Comparison of ENCODE assay signal across 8 cellular contexts in genomic region chr22:24432059-24432853, GRCh38. TPM values are rescaled to one million over a fixed set of nuclear protein-coding genes. Genes with fewer than 3 reads are reported as not detected.
A peak's percentile ranks its signal among the peaks of the same experiment; 100 is the strongest.
DNase-seq lines count a peak whose midpoint lies in the region; ATAC-seq and TF ChIP-seq lines count a peak whose summit lies in the region.

No MANE protein-coding gene starts in this region.

- TF ChIP-seq POLR2A in GM18526 (IDR thresholded peaks at IDR 0.05; ENCODE audit: extremely low read depth, insufficient read length), result peak; percentile 13

- no peak overlapping the region for H3K4me3 Mint-ChIP-seq in activated CD4-positive, alpha-beta T cell treated with anti-CD3 and anti-CD28 coated beads, Interleukin-2, amount 10 ng/mL, durations not matched to agents 7 days and 5 days

- intact Hi-C loops in sciatic nerve (cut with DNase I), result no loop called here

- H3K4me1 Mint-ChIP-seq in activated CD4-positive, alpha-beta T cell treated with anti-CD3 and anti-CD28 coated beads, Interleukin-2, amount 10 ng/mL, durations not matched to agents 7 days and 5 days, result peaks cover 89% of the 10 kb centered on the region

- ATAC-seq in sciatic nerve (peak; percentile 29), HG03097 (IDR thresholded peaks at IDR 0.05; ENCODE audit: low FRiP score, unreplicated experiment) (no peak), HG02588 (IDR thresholded peaks at IDR 0.05; ENCODE audit: unreplicated experiment) (no peak), HG03521 (IDR thresholded peaks at IDR 0.05; ENCODE audit: unreplicated experiment) (no peak)

- no peaks in the 10 kb centered on the region for H3K9me3 Mint-ChIP-seq in activated CD4-positive, alpha-beta T cell treated with anti-CD3 and anti-CD28 coated beads, Interleukin-2, amount 10 ng/mL, durations not matched to agents 7 days and 5 days

- DNase-seq in activated CD4-positive, alpha-beta T cell treated with anti-CD3 and anti-CD28 coated beads, Interleukin-2, amount 10 ng/mL, durations not matched to agents 7 days and 5 days, result no peak
- DNase-seq in globus pallidus (ENCODE audit: low spot score), result peak; percentile 22
- DNase-seq in sciatic nerve (ENCODE audit: low spot score), result peak; percentile 81
- no peak for DNase-seq in DMS79 treated with DMSO at 0.1 percent for 48 hours (lab: John Stamatoyannopoulos, UW)

- CTCF ChIA-PET in activated CD4-positive, alpha-beta T cell treated with anti-CD3 and anti-CD28 coated beads, Interleukin-2, amount 10 ng/mL, durations not matched to agents 7 days and 5 days (lab: Charles Lee), result interaction anchor here (1.0 to 1.3 kb wide), 2 partner anchors 9 to 15 kb away, joined by 3 read pairs; no protein-coding TSS in a partner anchor

- H3K36me3 Mint-ChIP-seq in activated CD4-positive, alpha-beta T cell treated with anti-CD3 and anti-CD28 coated beads, Interleukin-2, amount 10 ng/mL, durations not matched to agents 7 days and 5 days (ENCODE audit: low read depth), result peaks cover 23% of the 10 kb centered on the region

- peak overlapping the region; percentile 62 for H3K27ac Mint-ChIP-seq in activated CD4-positive, alpha-beta T cell treated with anti-CD3 and anti-CD28 coated beads, Interleukin-2, amount 10 ng/mL, durations not matched to agents 7 days and 5 days

- POLR2A ChIA-PET in activated CD4-positive, alpha-beta T cell treated with anti-CD3 and anti-CD28 coated beads, Interleukin-2, amount 10 ng/mL, durations not matched to agents 7 days and 5 days (lab: Charles Lee), result no interaction called here

- no peaks in the 10 kb centered on the region for H3K27me3 Mint-ChIP-seq in activated CD4-positive, alpha-beta T cell treated with anti-CD3 and anti-CD28 coated beads, Interleukin-2, amount 10 ng/mL, durations not matched to agents 7 days and 5 days

RNA-seq across cellular contexts. Expression of gene ADORA2A, which starts 4.9 kb away (rescaled TPM):
- 10 to 100 TPM; 25.3 to 29.0 TPM for total RNA-seq in activated CD4-positive, alpha-beta T cell treated with anti-CD3 and anti-CD28 coated beads, Interleukin-2, amount 10 ng/mL, durations not matched to agents 7 days and 5 days
- 8.4 TPM for total RNA-seq in sciatic nerve

Comparison
In these comparisons a context has a peak if more than half of its experiments do, and no peak if none do; other contexts are left out.
1. DNase-seq: peak in globus pallidus (single experiment) and sciatic nerve (single experiment); none in activated CD4-positive, alpha-beta T cell treated with anti-CD3 and anti-CD28 coated beads, Interleukin-2, amount 10 ng/mL, durations not matched to agents 7 days and 5 days (single experiment) and DMS79 treated with DMSO at 0.1 percent for 48 hours (single experiment).